In the genomic region with DNA sequence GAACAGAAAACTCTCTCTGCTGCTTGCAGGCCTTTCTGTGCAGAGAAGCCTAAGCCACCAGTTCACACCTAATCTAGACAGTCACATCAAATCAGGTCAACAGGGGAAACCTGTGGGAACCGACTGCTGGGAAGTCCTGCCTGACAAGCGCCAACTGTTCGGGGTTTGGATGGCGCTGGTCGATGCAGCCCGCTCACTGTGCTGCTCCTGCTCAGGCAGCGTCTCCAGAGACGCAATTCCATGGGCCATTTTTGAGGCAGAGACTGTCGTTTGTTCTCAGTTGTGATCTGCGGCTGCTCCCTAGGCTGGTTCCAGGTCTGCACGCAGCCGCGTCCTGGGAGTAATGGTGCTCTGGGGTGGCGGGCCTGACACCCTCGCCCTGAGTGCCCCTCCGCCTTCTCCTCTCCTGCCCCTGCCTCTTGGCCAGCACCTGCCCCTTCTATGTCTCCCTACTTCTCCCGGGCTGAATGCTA, we compare ENCODE assay signal across 22 cellular contexts. TPM values are rescaled to one million over a fixed set of nuclear protein-coding genes. Genes with fewer than 3 reads are reported as not detected.
"Had no signal": no experiment of that assay in that cellular context is flagged by ENCODE, and none has a peak within 500 bp of the region (broad histone marks: within the 10 kb centered on the region; RNA-seq: fewer than 3 reads in every experiment).

No MANE protein-coding gene starts in this region.

- H3K27ac Mint-ChIP-seq: activated naive CD4-positive, alpha-beta T cell treated with anti-CD3 and anti-CD28 coated beads for 36 hours; activated T-helper 17 cell treated with anti-CD3 and anti-CD28 coated beads, Interleukin-2, amount 50 U/mL, for 72 hours; memory B cell; stimulated activated naive CD8-positive, alpha-beta T cell treated with anti-CD3 and anti-CD28 coated beads, Interleukin-15, amount 100 ng/mL, for 72 hours; T-cell had no signal

- H3K9ac ChIP-seq: parathyroid adenoma, SK-N-SH had no signal

- H3K4me2 ChIP-seq: SK-N-SH had no signal

- H3K4me3 Mint-ChIP-seq: activated naive CD4-positive, alpha-beta T cell treated with anti-CD3 and anti-CD28 coated beads for 36 hours; activated T-helper 17 cell treated with anti-CD3 and anti-CD28 coated beads, Interleukin-2, amount 50 U/mL, for 72 hours; memory B cell; naive thymus-derived CD4-positive, alpha-beta T cell; stimulated activated naive CD8-positive, alpha-beta T cell treated with anti-CD3 and anti-CD28 coated beads, Interleukin-15, amount 100 ng/mL, for 72 hours; T-cell had no signal

- H3K36me3 ChIP-seq: ascending aorta, neutrophil, thoracic aorta had no signal

- H3K36me3 Mint-ChIP-seq: naive thymus-derived CD4-positive, alpha-beta T cell; T-cell had no signal

- H3K27me3 ChIP-seq: ascending aorta had no signal

- H2AFZ ChIP-seq: parathyroid adenoma had no signal

- DNase-seq: activated CD4-positive, alpha-beta T cell treated with anti-CD3 and anti-CD28 coated beads, Interleukin-2, amount 50 U/mL, for 4 hours; activated CD4-positive, CD25-positive, alpha-beta regulatory T cell treated with anti-CD3 and anti-CD28 coated beads, Interleukin-2, amount 50 U/mL, for 72 hours; activated naive CD4-positive, alpha-beta T cell treated with anti-CD3 and anti-CD28 coated beads for 36 hours; cortex of kidney; effector memory CD4-positive, alpha-beta T cell; foreskin keratinocyte; head of caudate nucleus; mucosa of descending colon; naive thymus-derived CD4-positive, alpha-beta T cell; SK-N-SH; stimulated activated naive CD8-positive, alpha-beta T cell treated with anti-CD3 and anti-CD28 coated beads, Interleukin-15, amount 100 ng/mL, for 72 hours; T-cell; T1000 had no signal

- ATAC-seq: activated T-helper 17 cell treated with anti-CD3 and anti-CD28 coated beads, Interleukin-2, amount 50 U/mL, for 72 hours; foreskin keratinocyte; left lobe of liver; mucosa of descending colon; naive thymus-derived CD4-positive, alpha-beta T cell; sciatic nerve; stimulated activated naive CD8-positive, alpha-beta T cell treated with anti-CD3 and anti-CD28 coated beads, Interleukin-15, amount 100 ng/mL, for 72 hours; T-cell had no signal

- H3K4me3 ChIP-seq: ascending aorta, mucosa of descending colon had no signal

- H3K4me1 ChIP-seq: foreskin keratinocyte had no signal

- H3K9me3 ChIP-seq: ascending aorta, mucosa of descending colon, neutrophil, SK-N-SH, thoracic aorta had no signal

- H3K27ac ChIP-seq: ascending aorta, foreskin keratinocyte, neutrophil, parathyroid adenoma, thoracic aorta had no signal

- H3K4me1 Mint-ChIP-seq: memory B cell had no signal

RNA-seq across cellular contexts. Expression of gene AGT, which starts 1.4 kb away (rescaled TPM):
- total RNA-seq: activated naive CD4-positive, alpha-beta T cell treated with anti-CD3 and anti-CD28 coated beads for 36 hours; activated T-helper 17 cell treated with anti-CD3 and anti-CD28 coated beads, Interleukin-2, amount 50 U/mL, for 72 hours; foreskin keratinocyte; naive thymus-derived CD4-positive, alpha-beta T cell had no signal
- polyA plus RNA-seq: foreskin keratinocyte; naive thymus-derived CD4-positive, alpha-beta T cell had no signal

RNA-seq across cellular contexts. Expression of gene CAPN9, which starts 34.7 kb away (rescaled TPM):
- total RNA-seq: activated naive CD4-positive, alpha-beta T cell treated with anti-CD3 and anti-CD28 coated beads for 36 hours; activated T-helper 17 cell treated with anti-CD3 and anti-CD28 coated beads, Interleukin-2, amount 50 U/mL, for 72 hours; ascending aorta; bronchial epithelial cell; foreskin keratinocyte; left lobe of liver; naive thymus-derived CD4-positive, alpha-beta T cell; T-cell had no signal
- polyA plus RNA-seq: foreskin keratinocyte, SK-N-SH had no signal
